Comparison of ENCODE assay signal across 1 cellular context in the genomic region with DNA sequence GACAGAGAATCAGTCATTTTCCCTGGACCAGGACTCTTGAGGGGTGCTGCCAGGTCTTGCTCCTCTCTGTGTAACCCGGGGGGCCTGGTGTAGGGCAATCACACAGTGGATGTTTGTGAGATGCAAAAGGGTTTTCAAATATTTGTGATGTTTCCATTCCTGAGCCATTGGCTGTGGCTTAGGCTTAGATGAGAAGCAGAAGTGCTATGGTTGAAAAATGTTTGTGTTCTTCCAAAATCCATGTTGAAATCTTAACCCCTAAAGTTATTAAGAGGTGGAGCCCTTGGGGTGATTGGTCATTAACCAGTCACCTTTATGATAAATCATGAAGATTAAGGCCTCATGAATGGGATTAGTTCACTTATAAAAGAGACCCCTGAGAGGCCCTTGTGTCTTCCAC.
TF ChIP-seq lines count a peak whose summit lies in the region.

No MANE protein-coding gene starts in this region.

TF ChIP-seq in H1, 55 proteins besides CTCF, POLR2A, EP300 and RAD21:
- TF ChIP-seq HDAC2 (IDR thresholded peaks at IDR 0.05; ENCODE audit: borderline replicate concordance in 1 of 2, low read depth in 2 of 2, low read length in 2 of 2), result no peak
- TF ChIP-seq RBBP5 (IDR thresholded peaks at IDR 0.05; ENCODE audit: borderline replicate concordance, low read depth, low read length), result no peak
- no peak for TF ChIP-seq POU5F1 (IDR thresholded peaks at IDR 0.05; ENCODE audit: low read depth, low read length)
- TF ChIP-seq TBP (IDR thresholded peaks at IDR 0.05; ENCODE audit: low read depth, low read length), result no peak
- TF ChIP-seq, protein P1, sequence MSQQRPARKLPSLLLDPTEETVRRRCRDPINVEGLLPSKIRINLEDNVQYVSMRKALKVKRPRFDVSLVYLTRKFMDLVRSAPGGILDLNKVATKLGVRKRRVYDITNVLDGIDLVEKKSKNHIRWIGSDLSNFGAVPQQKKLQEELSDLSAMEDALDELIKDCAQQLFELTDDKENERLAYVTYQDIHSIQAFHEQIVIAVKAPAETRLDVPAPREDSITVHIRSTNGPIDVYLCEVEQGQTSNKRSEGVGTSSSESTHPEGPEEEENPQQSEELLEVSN (IDR thresholded peaks at IDR 0.05), result no peak
- TF ChIP-seq JUND (IDR thresholded peaks at IDR 0.05; ENCODE audit: low read length), result no peak
- no peak for TF ChIP-seq TEAD4 (IDR thresholded peaks at IDR 0.05; ENCODE audit: low read depth, low read length)
- no peak for TF ChIP-seq SRF (IDR thresholded peaks at IDR 0.05; ENCODE audit: low read depth, low read length)
- TF ChIP-seq, protein P2, sequence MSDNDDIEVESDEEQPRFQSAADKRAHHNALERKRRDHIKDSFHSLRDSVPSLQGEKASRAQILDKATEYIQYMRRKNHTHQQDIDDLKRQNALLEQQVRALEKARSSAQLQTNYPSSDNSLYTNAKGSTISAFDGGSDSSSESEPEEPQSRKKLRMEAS (IDR thresholded peaks at IDR 0.05), result no peak
- no peak for TF ChIP-seq NRF1 (IDR thresholded peaks at IDR 0.05; ENCODE audit: low read depth, low read length)
- no peak for TF ChIP-seq CEBPB (IDR thresholded peaks at IDR 0.05; ENCODE audit: low read depth, low read length)
- TF ChIP-seq, protein P3, sequence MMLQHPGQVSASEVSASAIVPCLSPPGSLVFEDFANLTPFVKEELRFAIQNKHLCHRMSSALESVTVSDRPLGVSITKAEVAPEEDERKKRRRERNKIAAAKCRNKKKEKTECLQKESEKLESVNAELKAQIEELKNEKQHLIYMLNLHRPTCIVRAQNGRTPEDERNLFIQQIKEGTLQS (IDR thresholded peaks at IDR 0.05; ENCODE audit: insufficient read depth, low read depth, low read length), result no peak
- no peak for TF ChIP-seq YY1 (IDR thresholded peaks at IDR 0.05; ENCODE audit: low read depth, low read length)
- TF ChIP-seq RXRA (IDR thresholded peaks at IDR 0.05; ENCODE audit: insufficient read depth, low read depth, low read length), result no peak
- TF ChIP-seq, protein P4, sequence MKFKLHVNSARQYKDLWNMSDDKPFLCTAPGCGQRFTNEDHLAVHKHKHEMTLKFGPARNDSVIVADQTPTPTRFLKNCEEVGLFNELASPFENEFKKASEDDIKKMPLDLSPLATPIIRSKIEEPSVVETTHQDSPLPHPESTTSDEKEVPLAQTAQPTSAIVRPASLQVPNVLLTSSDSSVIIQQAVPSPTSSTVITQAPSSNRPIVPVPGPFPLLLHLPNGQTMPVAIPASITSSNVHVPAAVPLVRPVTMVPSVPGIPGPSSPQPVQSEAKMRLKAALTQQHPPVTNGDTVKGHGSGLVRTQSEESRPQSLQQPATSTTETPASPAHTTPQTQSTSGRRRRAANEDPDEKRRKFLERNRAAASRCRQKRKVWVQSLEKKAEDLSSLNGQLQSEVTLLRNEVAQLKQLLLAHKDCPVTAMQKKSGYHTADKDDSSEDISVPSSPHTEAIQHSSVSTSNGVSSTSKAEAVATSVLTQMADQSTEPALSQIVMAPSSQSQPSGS (IDR thresholded peaks at IDR 0.05; ENCODE audit: low read length), result no peak
